Comparison of ENCODE assay signal across 8 cellular contexts in the genomic region with DNA sequence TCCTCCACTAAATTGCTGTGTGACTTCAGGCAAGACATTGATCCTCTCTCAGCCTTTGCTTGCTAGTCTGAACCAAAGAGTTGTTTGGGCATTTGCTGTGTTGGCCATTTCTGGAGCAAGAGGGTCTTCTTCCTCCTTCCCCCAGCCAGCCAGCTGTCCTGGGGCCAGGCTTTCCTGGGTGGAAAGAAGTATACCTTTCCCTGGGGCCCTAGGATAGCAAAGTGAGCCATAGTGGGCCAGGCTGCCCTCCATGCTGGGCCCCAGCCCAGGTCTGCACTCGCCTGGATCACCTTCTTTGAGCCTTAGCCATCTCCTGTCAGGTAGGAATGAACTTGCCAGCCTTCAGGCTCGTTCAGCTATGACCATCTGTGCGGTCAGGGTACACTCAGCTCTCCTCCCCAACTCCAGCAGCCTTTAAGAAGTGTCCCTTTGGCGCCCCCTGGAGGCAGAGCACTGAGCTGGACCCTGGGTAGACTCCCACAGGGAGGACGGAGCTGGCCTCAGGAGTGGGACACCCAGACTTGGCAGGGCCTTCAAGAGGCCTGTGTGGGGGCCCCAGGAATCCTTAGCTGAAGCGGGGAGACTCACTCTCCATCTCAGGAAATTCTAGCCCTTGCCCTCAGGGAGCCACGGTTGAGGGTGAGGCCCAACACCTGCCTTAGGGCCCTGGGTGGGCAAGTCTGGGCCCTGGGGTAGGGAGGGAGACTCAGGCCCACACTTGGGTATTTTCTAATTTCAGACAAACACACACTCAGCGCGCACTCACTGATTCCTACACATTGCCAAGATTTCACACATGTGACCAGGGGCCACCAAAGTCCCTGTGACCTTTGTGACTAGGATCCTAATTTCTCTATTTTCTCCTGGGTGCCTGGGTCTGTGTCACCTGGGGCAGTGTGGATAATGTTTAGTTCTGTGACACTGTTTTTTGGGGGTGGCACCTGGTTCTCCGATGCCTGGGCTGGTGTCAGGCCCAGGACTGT. TPM values are rescaled to one million over a fixed set of nuclear protein-coding genes. Genes with fewer than 3 reads are reported as not detected.
A peak's percentile ranks its signal among the peaks of the same experiment; 100 is the strongest.
DNase-seq lines count a peak whose midpoint lies in the region; ATAC-seq and TF ChIP-seq lines count a peak whose summit lies in the region.

No MANE protein-coding gene starts in this region.

- intact Hi-C loops in lower leg skin (cut with DNase I; ENCODE audit: low total_unique reads), result loop anchor here (5.0 kb wide), 1 partner anchor 63 kb away; no protein-coding TSS in a partner anchor

- H3K4me3 ChIP-seq in lower leg skin (ENCODE audit: low read depth, poor library complexity, severe bottlenecking), result no peak overlapping the region

- DNase-seq in G401 (ENCODE audit: low spot score) (peak; percentile 83), NCI-H526 (lab: John Stamatoyannopoulos, UW) (peak; percentile 69 to 93), dermis blood vessel endothelial cell (peak; percentile 92), lower leg skin (ENCODE audit: low spot score in 2 of 2) (peak; percentile 74 to 96)
- peak; percentile 83 for DNase-seq in activated CD4-positive, alpha-beta T cell treated with anti-CD3 and anti-CD28 coated beads, Interleukin-2, amount 50 U/mL, for 1 hour
- DNase-seq in stimulated activated CD4-positive, alpha-beta T cell treated with anti-CD3 and anti-CD28 coated beads, TNF-alpha, amount 100 ng/mL, for 48 hours (ENCODE audit: low read depth in 3 of 3), result peak; percentile 71 to 80 (median 79)

- in situ Hi-C loops in G401 (cut with HindIII; ENCODE audit: low sequenced_read_pairs), result no loop called here

- ATAC-seq in HG03025 (IDR thresholded peaks at IDR 0.05; ENCODE audit: low FRiP score, unreplicated experiment) (peak; percentile 47), HG03378 (IDR thresholded peaks at IDR 0.05; ENCODE audit: unreplicated experiment) (no peak)

- peak in 1 of 3 donors; percentile 72 for TF ChIP-seq CTCF in lower leg skin (IDR thresholded peaks at IDR 0.05)

- WGBS in lower leg skin, 2 donors, result 32 to 35% methylated on average over 9 to 10 of the region's 10 CpGs

- TF ChIP-seq POLR2A in lower leg skin (IDR thresholded peaks at IDR 0.05), result no peak

RNA-seq across cellular contexts. Expression of a gene that starts 35.6 kb away (rescaled TPM):
- total RNA-seq in G401 (2014; rRNA removed; shearing (Covaris generic)), result not detected in 2 replicates
- total RNA-seq in dermis blood vessel endothelial cell (0.17 TPM in 1 of 2 replicates, not detected in the other), lower leg skin (under 1 TPM in 2 of 4 donors, not detected in 2; 0.13 to 0.84 TPM)

RNA-seq across cellular contexts. Expression of a gene that starts 54.1 kb away (rescaled TPM):
- not detected in 2 replicates for total RNA-seq in G401 (2014; rRNA removed; shearing (Covaris generic))
- total RNA-seq in dermis blood vessel endothelial cell, result 3.7 and 7.8 TPM in 2 replicates
- 10 to 100 TPM in 3 of 4 donors, 1 to 10 TPM in 1; 5.0 to 20.9 (median 12.5) TPM for total RNA-seq in lower leg skin
